ENCODE assay signal across 9 cellular contexts in the genomic region with DNA sequence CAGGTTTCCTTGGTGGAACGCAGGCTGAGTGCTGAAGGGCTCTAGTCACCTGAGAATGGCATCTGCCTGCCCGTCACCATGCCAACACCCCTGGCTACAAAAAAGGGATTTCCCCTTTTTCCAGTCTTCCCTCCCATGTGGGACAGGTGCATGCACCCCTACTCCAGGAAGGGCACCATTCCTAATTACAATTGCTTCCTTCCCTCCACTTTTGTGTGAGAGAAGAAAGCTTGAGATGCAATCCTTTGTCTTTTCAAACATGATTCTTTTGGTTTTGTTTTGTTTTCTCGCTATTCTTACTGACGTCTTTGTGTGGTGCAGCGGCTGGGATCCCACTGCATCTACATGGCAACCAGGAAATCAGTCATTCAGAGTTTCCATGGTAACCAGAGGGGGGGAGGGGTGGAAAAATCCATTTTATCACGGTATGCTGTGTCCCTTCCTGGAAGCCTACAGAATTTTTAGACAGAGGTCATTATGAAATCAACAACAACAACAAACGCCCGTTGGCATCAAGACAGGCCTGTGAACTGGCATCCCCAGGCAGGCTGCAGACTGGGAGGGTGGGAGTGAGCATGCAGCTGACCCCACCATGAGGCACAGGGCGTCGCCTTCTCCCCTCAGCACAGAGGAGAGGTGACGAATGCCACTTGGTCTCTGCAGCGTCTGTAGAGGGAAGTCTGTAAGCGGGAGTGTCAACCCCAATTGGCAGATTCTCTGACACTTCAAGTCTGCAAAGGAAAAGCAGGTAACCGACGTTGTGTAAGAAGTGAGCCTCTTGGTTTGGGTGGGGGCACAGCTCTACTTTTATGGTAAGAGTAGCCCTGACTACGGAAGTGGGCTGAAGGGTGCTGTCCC. TPM values are rescaled to one million over a fixed set of nuclear protein-coding genes. Genes with fewer than 3 reads are reported as not detected.
DNase-seq lines count a peak whose midpoint lies in the region; ATAC-seq and TF ChIP-seq lines count a peak whose summit lies in the region.
"Had no signal": no experiment of that assay in that cellular context is flagged by ENCODE, and none has a peak within 500 bp of the region (broad histone marks: within the 10 kb centered on the region; RNA-seq: fewer than 3 reads in every experiment).

No MANE protein-coding gene starts in this region.

- peak overlapping the region; percentile 83 to 96 (median 92) for H3K27ac ChIP-seq in spleen
- H3K27ac ChIP-seq: KMS-11 had no signal

- TF ChIP-seq CTCF in spleen (IDR thresholded peaks at IDR 0.05 in 8 of 11, conservative IDR thresholded peaks at IDR 0.05 in 3 of 11): peak in 1 of 11 experiments; percentile 16

- ATAC-seq in GM21423 (IDR thresholded peaks at IDR 0.05; ENCODE audit: unreplicated experiment): peak; percentile 68
- peak; percentile 84 for ATAC-seq in T-helper 17 cell

- H3K27ac Mint-ChIP-seq in T-helper 17 cell: peak overlapping the region; percentile 99

- H3K36me3 ChIP-seq in spleen: no peaks in the 10 kb centered on the region

- H3K27me3 Mint-ChIP-seq in T-helper 17 cell: no peaks in the 10 kb centered on the region

- H3K9me3 ChIP-seq in T-helper 17 cell (ENCODE audit: control insufficient read depth, low read length, poor library complexity, severe bottlenecking): no peaks in the 10 kb centered on the region
- peaks cover 0 to 4% (median 0%) of the 10 kb centered on the region in 8 donors for H3K9me3 ChIP-seq in spleen

- H3K4me3 Mint-ChIP-seq in T-helper 17 cell: peak overlapping the region; percentile 88

- peak; percentile 94 for DNase-seq in DMS79 (lab: John Stamatoyannopoulos, UW)
- DNase-seq in KG1 (lab: John Stamatoyannopoulos, UW): peak; percentile 92
- DNase-seq in T-helper 17 cell: peak; percentile 60 to 79 (median 73)
- DNase-seq in anterior cingulate cortex (lab: John Stamatoyannopoulos, UW): peak in 36 of 58 donors; percentile 3 to 74 (median 32)
- peak; percentile 70 for DNase-seq in iPS-NIHi7 (ENCODE audit: extremely low spot score)
- peak; percentile 93 for DNase-seq in spleen
- DNase-seq in H4 (ENCODE audit: low spot score): no peak

- 5 to 7% (median 7%) methylated on average over 16 of the region's 16 CpGs for WGBS in spleen, 5 donors

- H3K4me3 ChIP-seq in spleen: peak overlapping the region; percentile 24 to 70 (median 34)

- H3K36me3 Mint-ChIP-seq in T-helper 17 cell (ENCODE audit: low read depth): no peaks in the 10 kb centered on the region

- TF ChIP-seq POLR2A in spleen (IDR thresholded peaks at IDR 0.05): peak in 1 of 3 donors; percentile 62

- H3K4me1 ChIP-seq in spleen: peaks cover 11 to 78% (median 56%) of the 10 kb centered on the region in 6 donors

- H3K27me3 ChIP-seq in spleen (replicated peaks in 1 of 7): no peaks in the 10 kb centered on the region

- H3K4me1 Mint-ChIP-seq in T-helper 17 cell: peaks cover 33% of the 10 kb centered on the region

- intact Hi-C loops in spleen (cut with DNase I; ENCODE audit: low total_unique reads): no loop called here

RNA-seq across cellular contexts. Expression of gene GNG2, which starts 13.6 kb away (rescaled TPM):
- total RNA-seq in T-helper 17 cell (100 to 1,000 TPM; 194 to 208 TPM), spleen (100 to 1,000 TPM in 5 of 7 donors, 10 to 100 TPM in 2; 77.4 to 180 (median 112) TPM)
- polyA plus RNA-seq in spleen: 10 to 100 TPM; 23.6 to 36.8 (median 30.7) TPM
- total RNA-seq in H4 (2014; rRNA removed; shearing (Covaris generic)): 22.1 and 32.3 TPM in 2 replicates
